16 cellular contexts compared by ENCODE assay signal in genomic region chr3:13138566-13139145, GRCh38.
A peak's percentile ranks its signal among the peaks of the same experiment; 100 is the strongest.
DNase-seq lines count a peak whose midpoint lies in the region; ATAC-seq and TF ChIP-seq lines count a peak whose summit lies in the region.
"Had no signal": no experiment of that assay in that cellular context is flagged by ENCODE, and none has a peak within 500 bp of the region (broad histone marks: within the 10 kb centered on the region; RNA-seq: fewer than 3 reads in every experiment).

No MANE protein-coding gene starts in this region.

- no peaks in the 10 kb centered on the region for H3K36me3 ChIP-seq in transverse colon
- H3K36me3 ChIP-seq in CD8-positive, alpha-beta T cell (ENCODE audit: insufficient read depth, low read length), result no peaks in the 10 kb centered on the region

- peaks cover 17% of the 10 kb centered on the region for H3K27me3 Mint-ChIP-seq in CD8-positive, alpha-beta T cell (ENCODE audit: low read depth)

- H3K4me3 Mint-ChIP-seq in CD8-positive, alpha-beta T cell, result no peak overlapping the region
- H3K4me3 Mint-ChIP-seq: B cell; CD4-positive, alpha-beta T cell; GM23338 had no signal

- in situ Hi-C loops in transverse colon (cut with MboI; ENCODE audit: low pct_ligation_motif_present in 1 of 4, low pct_unique_long_range_greater_than_20kb in 1 of 4, low sequenced_read_pairs in 3 of 4), result no loop called here

- no peak for ATAC-seq in Right ventricle myocardium superior (ENCODE audit: poor library complexity)
- ATAC-seq in right cardiac atrium, result no peak
- ATAC-seq in HG02973 (IDR thresholded peaks at IDR 0.05; ENCODE audit: unreplicated experiment), result no peak
- no peak for ATAC-seq in CD8-positive, alpha-beta T cell
- ATAC-seq: GM23338 had no signal

- peak; percentile 4 for DNase-seq in Right ventricle myocardium superior
- no peak for DNase-seq in right cardiac atrium
- DNase-seq in ecto neural progenitor cell (ENCODE audit: low spot score), result peak; percentile 31
- peak; percentile 49 for DNase-seq in mesenteric fat pad (ENCODE audit: low spot score)
- DNase-seq in transverse colon, result peak; percentile 1
- DNase-seq in CD8-positive, alpha-beta T cell, result no peak
- no peak for DNase-seq in pons (ENCODE audit: low spot score)
- DNase-seq: C1 segment of cervical spinal cord, DMS153, DMS79 treated with DMSO at 0.1 percent for 48 hours, EL, H7 had no signal

- intact Hi-C loops in Right ventricle myocardium superior (cut with DNase I) (no loop called here), right cardiac atrium (cut with DNase I) (no loop called here), transverse colon (cut with DNase I; ENCODE audit: low total_unique reads) (no loop called here)
- intact Hi-C loops in CD8-positive, alpha-beta T cell (cut with DNase I, micrococcal nuclease), result no loop called here

- H3K27ac ChIP-seq in right cardiac atrium (ENCODE audit: low read length) (no peak overlapping the region), transverse colon (no peak overlapping the region)
- H3K27ac ChIP-seq in CD8-positive, alpha-beta T cell (ENCODE audit: low read depth, low read length), result no peak overlapping the region

- H3K9me3 ChIP-seq in right cardiac atrium (ENCODE audit: control insufficient read depth, low read length) (no peaks in the 10 kb centered on the region), transverse colon (no peaks in the 10 kb centered on the region)
- no peaks in the 10 kb centered on the region for H3K9me3 ChIP-seq in CD8-positive, alpha-beta T cell (ENCODE audit: low read length)

- H3K27me3 ChIP-seq in right cardiac atrium (ENCODE audit: control insufficient read depth, insufficient read depth) (no peaks in the 10 kb centered on the region), transverse colon (no peaks in the 10 kb centered on the region)
- no peaks in the 10 kb centered on the region for H3K27me3 ChIP-seq in CD8-positive, alpha-beta T cell (ENCODE audit: insufficient read depth, low read length)

- no peaks in the 10 kb centered on the region for H3K4me1 Mint-ChIP-seq in CD8-positive, alpha-beta T cell (ENCODE audit: low read depth)
- H3K4me1 Mint-ChIP-seq: B cell had no signal

- H3K36me3 Mint-ChIP-seq in CD8-positive, alpha-beta T cell, result no peaks in the 10 kb centered on the region

- CTCF ChIA-PET in CD8-positive, alpha-beta T cell (lab: Charles Lee), result no interaction called here

- TF ChIP-seq POLR2A in transverse colon (IDR thresholded peaks at IDR 0.05), result no peak

- WGBS in right cardiac atrium, result 55% methylated on average over 4 of the region's 4 CpGs
- WGBS in transverse colon (ENCODE audit: low coverage in 1 of 2), 2 donors, result 68% methylated on average over 4 of the region's 4 CpGs; no CpG with 5 or more reads in 1 of the 2 donors

- no peaks in the 10 kb centered on the region for H3K9me3 Mint-ChIP-seq in CD8-positive, alpha-beta T cell
- H3K9me3 Mint-ChIP-seq: CD4-positive, alpha-beta T cell; GM23338 had no signal

- no peak overlapping the region for H3K4me3 ChIP-seq in right cardiac atrium (ENCODE audit: low read length)
- no peak overlapping the region for H3K4me3 ChIP-seq in transverse colon
- H3K4me3 ChIP-seq in CD8-positive, alpha-beta T cell (ENCODE audit: low read depth, low read length), result no peak overlapping the region
- H3K4me3 ChIP-seq: GM23338 had no signal

- TF ChIP-seq CTCF in transverse colon (IDR thresholded peaks at IDR 0.05), result no peak
- TF ChIP-seq CTCF in CD8-positive, alpha-beta T cell (IDR thresholded peaks at IDR 0.05), result no peak

- no peak for TF ChIP-seq EP300 in transverse colon (IDR thresholded peaks at IDR 0.05; ENCODE audit: low read depth)

- POLR2A ChIA-PET in CD8-positive, alpha-beta T cell (lab: Charles Lee), result no interaction called here

- H3K4me1 ChIP-seq in right cardiac atrium (ENCODE audit: control insufficient read depth, insufficient read depth, low read length) (no peaks in the 10 kb centered on the region), transverse colon (no peaks in the 10 kb centered on the region)
- no peaks in the 10 kb centered on the region for H3K4me1 ChIP-seq in CD8-positive, alpha-beta T cell (ENCODE audit: insufficient read depth, low read length)

- H3K27ac Mint-ChIP-seq in CD8-positive, alpha-beta T cell, result no peak overlapping the region
- H3K27ac Mint-ChIP-seq: B cell; CD4-positive, alpha-beta T cell; GM23338 had no signal

Comparison
In these comparisons a context has a peak if more than half of its experiments do, and no peak if none do; other contexts are left out.
1. DNase-seq: peak in Right ventricle myocardium superior (single experiment), ecto neural progenitor cell (single experiment), mesenteric fat pad (single experiment) and transverse colon (single experiment); none in right cardiac atrium (0 of 3), CD8-positive, alpha-beta T cell (0 of 7) and pons (single experiment).